In the genomic region with DNA sequence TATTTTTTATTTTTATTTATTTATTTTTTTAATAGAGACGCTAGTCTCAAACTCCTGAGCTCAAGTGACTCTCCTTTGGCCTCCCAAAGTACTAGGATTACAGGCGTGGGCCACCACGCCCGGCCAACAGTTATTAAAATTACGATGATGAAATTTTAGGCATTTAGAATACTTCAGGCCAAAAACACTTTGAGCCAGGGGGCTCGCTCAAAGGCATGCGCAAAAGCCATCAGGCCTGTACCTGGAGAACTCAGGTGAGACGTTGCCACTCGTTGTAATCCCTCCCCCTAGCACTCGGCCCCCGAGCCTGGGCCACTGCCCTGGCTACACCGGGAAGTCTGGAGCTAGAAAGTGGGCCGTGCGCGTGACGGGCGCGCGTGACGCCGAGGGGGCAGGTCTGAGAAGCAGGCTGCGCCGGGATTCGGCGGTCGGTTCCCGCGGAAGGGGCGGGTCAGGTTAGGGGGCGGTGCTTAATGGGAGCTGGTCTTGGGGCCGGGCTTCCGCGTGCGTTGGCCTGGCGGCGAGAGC, we compare ENCODE assay signal across 8 cellular contexts. TPM values are rescaled to one million over a fixed set of nuclear protein-coding genes. Genes with fewer than 3 reads are reported as not detected.
A peak's percentile ranks its signal among the peaks of the same experiment; 100 is the strongest.
DNase-seq lines count a peak whose midpoint lies in the region; TF ChIP-seq lines count a peak whose summit lies in the region.

No MANE protein-coding gene starts in this region.

- no peaks in the 10 kb centered on the region for H3K9me3 Mint-ChIP-seq in neural crest cell

- no peaks in the 10 kb centered on the region for H3K36me3 Mint-ChIP-seq in neural crest cell (ENCODE audit: low read depth)

- intact Hi-C loops in stomach (cut with DNase I; ENCODE audit: low total_unique reads), result no loop called here

- H3K27ac ChIP-seq in stomach, result peak overlapping the region; percentile 90 to 99 (median 94)

- H3K9me3 ChIP-seq in HAP-1 (no peaks in the 10 kb centered on the region; the same call in 1 of the 2 replicates), MG63 (no peaks in the 10 kb centered on the region), stomach (no peaks in the 10 kb centered on the region)

- peak in 2 of 4 donors; percentile 73 to 80 for TF ChIP-seq POLR2A in stomach (IDR thresholded peaks at IDR 0.05)

- in situ Hi-C loops in G401 (cut with HindIII; ENCODE audit: low sequenced_read_pairs), result no loop called here
- in situ Hi-C loops in HAP-1 (cut with MboI; ENCODE audit: low sequenced_read_pairs), result no loop called here

- H3K27ac Mint-ChIP-seq in neural crest cell (ENCODE audit: unreplicated experiment), result peak overlapping the region; percentile 91

- H3K4me3 ChIP-seq in HAP-1 (peak overlapping the region; percentile 39), MG63 (peak overlapping the region; percentile 94), foreskin fibroblast (ENCODE audit: low read depth in 1 of 2, low read length in 2 of 2) (peak overlapping the region; percentile 64 to 71), stomach (peak overlapping the region; percentile 38 to 93 (median 63))

- H3K27me3 Mint-ChIP-seq in neural crest cell (ENCODE audit: low read depth), result no peaks in the 10 kb centered on the region

- peaks cover 9% of the 10 kb centered on the region for H3K4me1 Mint-ChIP-seq in neural crest cell

- no peaks in the 10 kb centered on the region for H3K27me3 ChIP-seq in HAP-1 (ENCODE audit: low read depth)
- no peaks in the 10 kb centered on the region for H3K27me3 ChIP-seq in MG63
- H3K27me3 ChIP-seq in stomach, result no peaks in the 10 kb centered on the region

- no peaks in the 10 kb centered on the region for H3K36me3 ChIP-seq in HAP-1 (replicated peaks)
- no peaks in the 10 kb centered on the region for H3K36me3 ChIP-seq in MG63
- no peaks in the 10 kb centered on the region for H3K36me3 ChIP-seq in stomach

- H3K4me1 ChIP-seq in HAP-1 (peaks cover 13% of the 10 kb centered on the region), stomach (peaks cover 6 to 35% (median 29%) of the 10 kb centered on the region in 4 donors)

- peak; percentile 98 for DNase-seq in G401 (ENCODE audit: low spot score)
- peak; percentile 93 to 99 for DNase-seq in HAP-1 (ENCODE audit: low spot score in 2 of 2)
- peak; percentile 98 for DNase-seq in MG63
- peak; percentile 89 to 94 for DNase-seq in SHP77 (lab: John Stamatoyannopoulos, UW)
- DNase-seq in activated gamma-delta T cell treated with Interleukin-2 at 50 U/mL for 16 hours, result peak; percentile 99
- DNase-seq in foreskin fibroblast, result peak; percentile 97 to 99
- DNase-seq in neural crest cell (ENCODE audit: low read depth, low spot score), result peak; percentile 100
- DNase-seq in stomach, result peak; percentile 100

- no peak for TF ChIP-seq CTCF in foreskin fibroblast (IDR thresholded peaks at IDR 0.05; ENCODE audit: low read depth, low read length)
- no peak for TF ChIP-seq CTCF in neural crest cell (conservative IDR thresholded peaks at IDR 0.05)
- no peak for TF ChIP-seq CTCF in stomach (IDR thresholded peaks at IDR 0.05)

- TF ChIP-seq EP300 in stomach (IDR thresholded peaks at IDR 0.05), result no peak

- whole genome bisulfite sequencing in stomach, 5 donors, result 2 to 4% (median 3%) methylated on average over 29 to 36 of the region's 36 CpGs

- peak overlapping the region; percentile 87 for H3K4me3 Mint-ChIP-seq in neural crest cell

RNA-seq across cellular contexts. Expression of a gene that starts 0.3 kb away (rescaled TPM):
- 7.8 and 22.3 TPM in 2 replicates for total RNA-seq in G401 (2014; rRNA removed; shearing (Covaris generic))
- total RNA-seq in MG63 (2014; rRNA removed; shearing (Covaris generic); ENCODE audit: low replicate concordance), result 7.2 and 7.5 TPM in 2 replicates
- total RNA-seq in neural crest cell (36.5 and 37.9 TPM in 2 replicates), stomach (10 to 100 TPM; 11.1 to 29.9 (median 14.8) TPM)
- 1 to 10 TPM; 2.9 to 5.8 (median 4.0) TPM for polyA plus RNA-seq in stomach

RNA-seq across cellular contexts. Expression of a gene that starts 46.0 kb away (rescaled TPM):
- total RNA-seq in G401 (2014; rRNA removed; shearing (Covaris generic)), result 38.0 and 42.6 TPM in 2 replicates
- 14.0 and 15.7 TPM in 2 replicates for total RNA-seq in MG63 (2014; rRNA removed; shearing (Covaris generic); ENCODE audit: low replicate concordance)
- total RNA-seq in neural crest cell (9.4 and 10.3 TPM in 2 replicates), stomach (10 to 100 TPM in 4 of 5 donors, 1 to 10 TPM in 1; 8.8 to 40.8 (median 27.4) TPM)
- 10 to 100 TPM; 16.0 to 23.5 (median 21.7) TPM for polyA plus RNA-seq in stomach

Comparison
In these comparisons a context has a peak if more than half of its experiments do, and no peak if none do; other contexts are left out.
1. Peak in every context shown above with its lines: DNase-seq, H3K4me3 ChIP-seq and H3K27ac ChIP-seq.
2. H3K4me3 ChIP-seq: peak in every context shown above with its lines; median percentile 94 in MG63; 68 in foreskin fibroblast; 63 in stomach; 39 in HAP-1.